Comparison of ENCODE assay signal across 17 cellular contexts in genomic region chr7:89054364-89054763, GRCh38.
A peak's percentile ranks its signal among the peaks of the same experiment; 100 is the strongest.
DNase-seq lines count a peak whose midpoint lies in the region; ATAC-seq and TF ChIP-seq lines count a peak whose summit lies in the region.
"Had no signal": no experiment of that assay in that cellular context is flagged by ENCODE, and none has a peak within 500 bp of the region (broad histone marks: within the 10 kb centered on the region; RNA-seq: fewer than 3 reads in every experiment).

No MANE protein-coding gene starts in this region.

- WGBS in endodermal cell (ENCODE audit: insufficient coverage in 1 of 2, insufficient read length in 1 of 2), 2 experiments = 100% methylated on average over 2 of the region's 2 CpGs; no CpG with 5 or more reads in 1 of the 2 experiments

- H3K27me3 ChIP-seq in BLaER1 = no peaks in the 10 kb centered on the region
- no peaks in the 10 kb centered on the region for H3K27me3 ChIP-seq in BLaER1 treated with 17β-estradiol and CSF1 and Interleukin-3, amounts not matched to agents 10 nM and 100 nM
- H3K27me3 ChIP-seq in SU-DHL-6 (ENCODE audit: low read length) = no peaks in the 10 kb centered on the region
- no peaks in the 10 kb centered on the region for H3K27me3 ChIP-seq in endodermal cell (ENCODE audit: control insufficient read depth, insufficient read depth, low read length, poor library complexity, severe bottlenecking)
- H3K27me3 ChIP-seq: BE2C had no signal

- no peaks in the 10 kb centered on the region for H3K79me2 ChIP-seq in SU-DHL-6 (ENCODE audit: insufficient read depth, low read length)

- DNase-seq in MV-4-11 (lab: John Stamatoyannopoulos, UW) (peak; percentile 81), endodermal cell (no peak)
- DNase-seq: ACHN; BE2C; CD4-positive, alpha-beta memory T cell; DMS 273 treated with DMSO at 0.1 percent for 48 hours; DMS53; HCEC 1CT; KBM-7 had no signal

- H3K4me1 Mint-ChIP-seq in endodermal cell = no peaks in the 10 kb centered on the region
- H3K4me1 Mint-ChIP-seq: CD4-positive, alpha-beta memory T cell; GM23338; IgD-negative memory B cell had no signal

- H4K20me1 ChIP-seq in BLaER1 (no peaks in the 10 kb centered on the region), SU-DHL-6 (ENCODE audit: low read depth, low read length) (no peaks in the 10 kb centered on the region)
- H4K20me1 ChIP-seq in BLaER1 treated with 17β-estradiol and CSF1 and Interleukin-3, amounts not matched to agents 10 nM and 100 nM = no peaks in the 10 kb centered on the region

- no peaks in the 10 kb centered on the region for H3K27me3 Mint-ChIP-seq in endodermal cell (ENCODE audit: insufficient read depth)
- H3K27me3 Mint-ChIP-seq: CD4-positive, alpha-beta memory T cell; IgD-negative memory B cell had no signal

- no peaks in the 10 kb centered on the region for H3F3A ChIP-seq in SU-DHL-6 (ENCODE audit: insufficient read depth)

- H3K9ac ChIP-seq in BLaER1 (no peak overlapping the region), SU-DHL-6 (ENCODE audit: low read length) (no peak overlapping the region), endodermal cell (ENCODE audit: extremely low read depth, low read length, poor library complexity, severe bottlenecking) (no peak overlapping the region)
- peak overlapping the region in 1 of 11 experiments; percentile 42; a peak in 2 of 22 replicates for H3K9ac ChIP-seq in BLaER1 treated with 17β-estradiol and CSF1 and Interleukin-3, amounts not matched to agents 10 nM and 100 nM

- no peak for TF ChIP-seq CTCF in SU-DHL-6 (IDR thresholded peaks at IDR 0.05; ENCODE audit: insufficient read depth, low read length, poor library complexity, severe bottlenecking)
- no peak for TF ChIP-seq CTCF in endodermal cell (conservative IDR thresholded peaks at IDR 0.05)

- H3K27ac Mint-ChIP-seq in endodermal cell = no peak overlapping the region
- H3K27ac Mint-ChIP-seq: CD14-positive monocyte; CD4-positive, alpha-beta memory T cell; GM23338; IgD-negative memory B cell had no signal

- no peak overlapping the region for H3K4me3 Mint-ChIP-seq in endodermal cell
- H3K4me3 Mint-ChIP-seq: CD14-positive monocyte; CD4-positive, alpha-beta memory T cell; GM23338; IgD-negative memory B cell had no signal

- H3K4me3 ChIP-seq in BLaER1 = no peak overlapping the region
- H3K4me3 ChIP-seq in BLaER1 treated with 17β-estradiol and CSF1 and Interleukin-3, amounts not matched to agents 10 nM and 100 nM = no peak overlapping the region
- no peak overlapping the region for H3K4me3 ChIP-seq in SU-DHL-6 (ENCODE audit: insufficient read depth, low read length, poor library complexity, severe bottlenecking)
- no peak overlapping the region for H3K4me3 ChIP-seq in endodermal cell (ENCODE audit: low read length)
- H3K4me3 ChIP-seq: GM23338 had no signal

- no peak overlapping the region for H3K27ac ChIP-seq in BLaER1
- peak overlapping the region in 8 of 11 experiments; percentile 37 to 73 (median 60); a peak in 13 of 22 replicates for H3K27ac ChIP-seq in BLaER1 treated with 17β-estradiol and CSF1 and Interleukin-3, amounts not matched to agents 10 nM and 100 nM
- no peak overlapping the region for H3K27ac ChIP-seq in SU-DHL-6 (ENCODE audit: low read depth, low read length)
- H3K27ac ChIP-seq in endodermal cell (ENCODE audit: low read depth, low read length) = no peak overlapping the region

- H3K9me2 ChIP-seq in SU-DHL-6 (replicated peaks; ENCODE audit: insufficient read depth, low read length) = no peaks in the 10 kb centered on the region

- H3K9me3 ChIP-seq in BLaER1 (no peaks in the 10 kb centered on the region), SU-DHL-6 (ENCODE audit: insufficient read depth, low read length) (no peaks in the 10 kb centered on the region), endodermal cell (ENCODE audit: control insufficient read depth, low read length) (no peaks in the 10 kb centered on the region)
- H3K9me3 ChIP-seq in BLaER1 treated with 17β-estradiol and CSF1 and Interleukin-3, amounts not matched to agents 10 nM and 100 nM (replicated peaks in 1 of 11) = peaks cover 0 to 11% (median 5%) of the 10 kb centered on the region in 11 experiments; a peak in 5 of 22 replicates
- H3K9me3 ChIP-seq: BE2C had no signal

- no peaks in the 10 kb centered on the region for H3K36me3 Mint-ChIP-seq in endodermal cell (ENCODE audit: low read depth)
- H3K36me3 Mint-ChIP-seq: CD14-positive monocyte; CD4-positive, alpha-beta memory T cell had no signal

- H3K36me3 ChIP-seq in BLaER1 (no peaks in the 10 kb centered on the region), SU-DHL-6 (ENCODE audit: low read length) (no peaks in the 10 kb centered on the region), endodermal cell (ENCODE audit: control insufficient read depth, insufficient read depth, low read length) (no peaks in the 10 kb centered on the region)
- H3K36me3 ChIP-seq in BLaER1 treated with 17β-estradiol and CSF1 and Interleukin-3, amounts not matched to agents 10 nM and 100 nM = no peaks in the 10 kb centered on the region
- H3K36me3 ChIP-seq: BE2C had no signal

- no peaks in the 10 kb centered on the region for H3K9me3 Mint-ChIP-seq in endodermal cell
- H3K9me3 Mint-ChIP-seq: GM23338 had no signal

- H3K4me2 ChIP-seq in BLaER1 (peak overlapping the region; percentile 51), SU-DHL-6 (ENCODE audit: low read depth, low read length, poor library complexity, severe bottlenecking) (peak overlapping the region; percentile 0)
- peak overlapping the region; percentile 36 to 65 (median 52) for H3K4me2 ChIP-seq in BLaER1 treated with 17β-estradiol and CSF1 and Interleukin-3, amounts not matched to agents 10 nM and 100 nM
- H3K4me2 ChIP-seq: GM23338 had no signal

- H3K4me1 ChIP-seq in BLaER1 (peaks cover 24% of the 10 kb centered on the region), endodermal cell (ENCODE audit: control insufficient read depth, insufficient read depth, low read length) (no peaks in the 10 kb centered on the region)
- H3K4me1 ChIP-seq in BLaER1 treated with 17β-estradiol and CSF1 and Interleukin-3, amounts not matched to agents 10 nM and 100 nM = peaks cover 6 to 49% (median 30%) of the 10 kb centered on the region in 10 experiments; a peak in 19 of 20 replicates
- H3K4me1 ChIP-seq: BE2C had no signal

- H2AFZ ChIP-seq in SU-DHL-6 (ENCODE audit: low read depth, low read length, severe bottlenecking) = no peak overlapping the region
- H2AFZ ChIP-seq: GM23338 had no signal

- ATAC-seq in HG03280 (IDR thresholded peaks at IDR 0.05; ENCODE audit: unreplicated experiment) = no peak
- ATAC-seq in HG02623 (IDR thresholded peaks at IDR 0.05; ENCODE audit: unreplicated experiment) = no peak
- ATAC-seq: GM23338 had no signal

Comparison
In these comparisons a context has a peak if more than half of its experiments do, and no peak if none do; other contexts are left out.
1. H3K27ac ChIP-seq: peak in BLaER1 treated with 17β-estradiol and CSF1 and Interleukin-3, amounts not matched to agents 10 nM and 100 nM (8 of 11); none in BLaER1 (single experiment), SU-DHL-6 (single experiment) and endodermal cell (single experiment).
2. H3K4me2 ChIP-seq: peak in every context shown above with its lines; median percentile 52 in BLaER1 treated with 17β-estradiol and CSF1 and Interleukin-3, amounts not matched to agents 10 nM and 100 nM; 51 in BLaER1; 0 in SU-DHL-6.